33 cellular contexts compared by ENCODE assay signal in the genomic region with DNA sequence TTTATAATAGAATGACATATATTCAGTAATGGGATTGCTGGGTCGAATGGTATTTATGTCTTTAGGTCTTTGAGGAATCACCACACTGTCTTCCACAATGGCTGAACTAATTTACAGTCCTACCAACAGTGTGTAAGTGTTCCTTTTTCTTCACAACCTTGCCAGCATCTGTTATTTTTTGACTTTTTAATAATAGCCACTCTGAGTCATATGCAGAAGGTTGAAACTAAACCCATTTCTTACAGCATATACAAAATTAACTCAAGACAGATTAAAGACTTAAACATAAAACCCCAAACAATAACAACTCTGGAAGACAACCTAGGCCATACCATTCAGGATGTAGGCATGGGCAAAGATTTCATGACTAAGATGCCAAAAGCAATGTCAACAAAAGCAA.
"Had no signal": no experiment of that assay in that cellular context is flagged by ENCODE, and none has a peak within 500 bp of the region (broad histone marks: within the 10 kb centered on the region; RNA-seq: fewer than 3 reads in every experiment).

No MANE protein-coding gene starts in this region.

- DNase-seq: activated effector memory CD4-positive, alpha-beta T cell treated with anti-CD3 and anti-CD28 coated beads, Interleukin-2, amount 50 U/mL, for 16 hours; activated effector memory CD4-positive, alpha-beta T cell treated with Interleukin-2 at 50 U/mL for 16 hours; activated gamma-delta T cell; activated gamma-delta T cell treated with Interleukin-2 at 50 U/mL for 16 hours; activated naive CD4-positive, alpha-beta T cell; activated naive CD4-positive, alpha-beta T cell treated with anti-CD3 and anti-CD28 coated beads for 36 hours; activated naive CD4-positive, alpha-beta T cell treated with anti-CD3 and anti-CD28 coated beads, Interleukin-2, amount 10 ng/mL, durations not matched to agents 7 days and 5 days; activated naive CD4-positive, alpha-beta T cell treated with anti-CD3 and anti-CD28 coated beads, Interleukin-2, amount 50 U/mL, for 16 hours; activated naive CD4-positive, alpha-beta T cell treated with Interleukin-2 at 50 U/mL for 16 hours; activated naive CD8-positive, alpha-beta T cell treated with anti-CD3 and anti-CD28 coated beads for 36 hours; activated naive CD8-positive, alpha-beta T cell treated with anti-CD3 and anti-CD28 coated beads, Interleukin-2, amount 10 ng/mL, durations not matched to agents 7 days and 5 days; activated naive CD8-positive, alpha-beta T cell treated with anti-CD3 and anti-CD28 coated beads, Interleukin-2, amount 50 U/mL, for 24 hours; activated T-cell treated with anti-CD3 and anti-CD28 coated beads for 4 hours; activated T-cell treated with anti-CD3 and anti-CD28 coated beads, Interleukin-2, amount 50 U/mL, for 1 hour; activated T-cell treated with anti-CD3 and anti-CD28 coated beads, Interleukin-2, amount 50 U/mL, for 24 hours; activated T-cell treated with anti-CD3 and anti-CD28 coated beads, Interleukin-2, amount 50 U/mL, for 4 hours; activated T-cell treated with anti-CD3 and anti-CD28 coated beads, Interleukin-2, amount 50 U/mL, for 48 hours; activated T-cell treated with anti-CD3 and anti-CD28 coated beads, Interleukin-2, amount 50 U/mL, for 72 hours; adrenal gland; amniotic stem cell; amygdala; anterior cingulate cortex; aorta; body of pancreas; brain microvascular endothelial cell; caudate nucleus; central memory CD4-positive, alpha-beta T cell; cerebellar nuclear complex had no signal

- H3K4me3 ChIP-seq: adrenal gland, ascending aorta, body of pancreas, breast epithelium, cardiac muscle cell had no signal

- H3K9me3 ChIP-seq: adrenal gland, ascending aorta, body of pancreas, breast epithelium had no signal

- H3K27ac ChIP-seq: adrenal gland, ascending aorta, body of pancreas, brain microvascular endothelial cell, breast epithelium, cardiac muscle cell had no signal

- H3K27me3 ChIP-seq: adrenal gland, ascending aorta, body of pancreas, brain microvascular endothelial cell, breast epithelium, cardiac muscle cell had no signal

- H3K36me3 ChIP-seq: adrenal gland, ascending aorta, brain microvascular endothelial cell, breast epithelium, cardiac muscle cell had no signal

- H3K4me1 ChIP-seq: adrenal gland, ascending aorta, body of pancreas, breast epithelium had no signal

- ATAC-seq: activated naive CD4-positive, alpha-beta T cell treated with anti-CD3 and anti-CD28 coated beads, Interleukin-2, amount 50 U/mL, for 72 hours; activated naive CD8-positive, alpha-beta T cell treated with anti-CD3 and anti-CD28 coated beads, Interleukin-2, amount 50 U/mL, for 24 hours; activated T-cell treated with anti-CD3 and anti-CD28 coated beads, Interleukin-2, amount 50 U/mL, for 4 hours; activated T-cell treated with anti-CD3 and anti-CD28 coated beads, Interleukin-2, amount 50 U/mL, for 72 hours; activated T-helper 17 cell treated with anti-CD3 and anti-CD28 coated beads, Interleukin-2, amount 50 U/mL, for 72 hours; body of pancreas had no signal
